In genomic region chr6:144094731-144095133, GRCh38 we compare ENCODE assay signal across 8 cellular contexts. TPM values are rescaled to one million over a fixed set of nuclear protein-coding genes. Genes with fewer than 3 reads are reported as not detected.
A peak's percentile ranks its signal among the peaks of the same experiment; 100 is the strongest.
DNase-seq lines count a peak whose midpoint lies in the region; ATAC-seq and TF ChIP-seq lines count a peak whose summit lies in the region.

No MANE protein-coding gene starts in this region.

- H3K4me3 Mint-ChIP-seq in CD8-positive, alpha-beta T cell: peak overlapping the region; percentile 97
- peak overlapping the region; percentile 99 for H3K4me3 Mint-ChIP-seq in HFFc6
- H3K4me3 Mint-ChIP-seq in activated T-helper 17 cell treated with anti-CD3 and anti-CD28 coated beads, Interleukin-2, amount 50 U/mL, for 72 hours: peak overlapping the region; percentile 86

- no peaks in the 10 kb centered on the region for H3K27me3 ChIP-seq in CD8-positive, alpha-beta T cell (ENCODE audit: insufficient read depth, low read length)
- H3K27me3 ChIP-seq in suprapubic skin: no peaks in the 10 kb centered on the region

- intact Hi-C loops in CD8-positive, alpha-beta T cell (cut with DNase I, micrococcal nuclease): loop anchor here (1.0 to 10.0 kb wide), 22 partner anchors 30 to 1950 kb away; partner anchors contain the start of genes ADAT2 (in 2 of the 2), PEX3 (in 2 of the 2), SHPRH (in 2 of the 2) and STX11 (in 2 of the 2)

- no peaks in the 10 kb centered on the region for H3K36me3 ChIP-seq in CD8-positive, alpha-beta T cell (ENCODE audit: insufficient read depth, low read length)
- no peaks in the 10 kb centered on the region for H3K36me3 ChIP-seq in suprapubic skin

- peak overlapping the region; percentile 94 for H3K27ac ChIP-seq in CD8-positive, alpha-beta T cell (ENCODE audit: low read depth, low read length)
- H3K27ac ChIP-seq in suprapubic skin: peak overlapping the region; percentile 80

- no peaks in the 10 kb centered on the region for H3K27me3 Mint-ChIP-seq in CD8-positive, alpha-beta T cell (ENCODE audit: low read depth)
- peaks cover 3% of the 10 kb centered on the region; the same call in 1 of the 2 replicates for H3K27me3 Mint-ChIP-seq in HFFc6 (ENCODE audit: insufficient read depth)
- H3K27me3 Mint-ChIP-seq in activated T-helper 17 cell treated with anti-CD3 and anti-CD28 coated beads, Interleukin-2, amount 50 U/mL, for 72 hours: no peaks in the 10 kb centered on the region

- no peak for TF ChIP-seq POLR2A in suprapubic skin (IDR thresholded peaks at IDR 0.05)

- peaks cover 25% of the 10 kb centered on the region for H3K4me1 Mint-ChIP-seq in CD8-positive, alpha-beta T cell (ENCODE audit: low read depth)
- H3K4me1 Mint-ChIP-seq in HFFc6 (ENCODE audit: low read depth): peaks cover 36% of the 10 kb centered on the region
- H3K4me1 Mint-ChIP-seq in activated T-helper 17 cell treated with anti-CD3 and anti-CD28 coated beads, Interleukin-2, amount 50 U/mL, for 72 hours: peaks cover 14% of the 10 kb centered on the region

- no peak for TF ChIP-seq EP300 in suprapubic skin (IDR thresholded peaks at IDR 0.05)

- no peaks in the 10 kb centered on the region for H3K9me3 ChIP-seq in CD8-positive, alpha-beta T cell (ENCODE audit: low read length)
- H3K9me3 ChIP-seq in iPS-18c (ENCODE audit: control insufficient read depth, insufficient read depth, low read length): peaks cover 2% of the 10 kb centered on the region
- H3K9me3 ChIP-seq in suprapubic skin: no peaks in the 10 kb centered on the region

- no peak for TF ChIP-seq CTCF in CD8-positive, alpha-beta T cell (IDR thresholded peaks at IDR 0.05)
- no peak for TF ChIP-seq CTCF in HFFc6 (IDR thresholded peaks at IDR 0.05)
- no peak for TF ChIP-seq CTCF in suprapubic skin (IDR thresholded peaks at IDR 0.05)

- WGBS in suprapubic skin: 2% methylated on average over 19 of the region's 19 CpGs

- H3K4me1 ChIP-seq in CD8-positive, alpha-beta T cell (ENCODE audit: insufficient read depth, low read length): peaks cover 18% of the 10 kb centered on the region
- peaks cover 24% of the 10 kb centered on the region for H3K4me1 ChIP-seq in suprapubic skin

- CTCF ChIA-PET in CD8-positive, alpha-beta T cell (lab: Charles Lee): no interaction called here

- POLR2A ChIA-PET in CD8-positive, alpha-beta T cell (lab: Charles Lee): interaction anchor here (0.6 to 4.2 kb wide), 10 partner anchors 10 to 398 kb away, joined by 3 to 32 read pairs (median 4); partner anchors contain the start of gene STX11

- no peak for DNase-seq in CD8-positive, alpha-beta T cell
- DNase-seq in HFFc6: no peak
- no peak for DNase-seq in suprapubic skin (ENCODE audit: low spot score in 2 of 2)
- no peak for DNase-seq in hippocampal formation (lab: John Stamatoyannopoulos, UW)

- peak overlapping the region; percentile 98 for H3K27ac Mint-ChIP-seq in CD8-positive, alpha-beta T cell
- peak overlapping the region; percentile 97 for H3K27ac Mint-ChIP-seq in HFFc6
- H3K27ac Mint-ChIP-seq in activated T-helper 17 cell treated with anti-CD3 and anti-CD28 coated beads, Interleukin-2, amount 50 U/mL, for 72 hours: peak overlapping the region; percentile 96

- no peaks in the 10 kb centered on the region for H3K9me3 Mint-ChIP-seq in CD8-positive, alpha-beta T cell
- no peaks in the 10 kb centered on the region for H3K9me3 Mint-ChIP-seq in HFFc6
- no peaks in the 10 kb centered on the region for H3K9me3 Mint-ChIP-seq in activated T-helper 17 cell treated with anti-CD3 and anti-CD28 coated beads, Interleukin-2, amount 50 U/mL, for 72 hours

- peaks cover 19% of the 10 kb centered on the region for H3K36me3 Mint-ChIP-seq in CD8-positive, alpha-beta T cell
- H3K36me3 Mint-ChIP-seq in HFFc6 (ENCODE audit: low read depth): peaks cover 11% of the 10 kb centered on the region
- H3K36me3 Mint-ChIP-seq in activated T-helper 17 cell treated with anti-CD3 and anti-CD28 coated beads, Interleukin-2, amount 50 U/mL, for 72 hours (ENCODE audit: low read depth): peaks cover 31% of the 10 kb centered on the region

- peak overlapping the region; percentile 91 for H3K4me3 ChIP-seq in CD8-positive, alpha-beta T cell (ENCODE audit: low read depth, low read length)
- H3K4me3 ChIP-seq in iPS-18c (ENCODE audit: insufficient read depth, low read depth, low read length) (peak overlapping the region; percentile 77), suprapubic skin (peak overlapping the region; percentile 68)

- ATAC-seq in CD8-positive, alpha-beta T cell: no peak
- no peak for ATAC-seq in activated T-helper 17 cell treated with anti-CD3 and anti-CD28 coated beads, Interleukin-2, amount 50 U/mL, for 72 hours (replicated peaks)
- ATAC-seq in HG02840 (IDR thresholded peaks at IDR 0.05; ENCODE audit: low FRiP score, unreplicated experiment) (no peak), GM19324 (IDR thresholded peaks at IDR 0.05; ENCODE audit: low FRiP score, unreplicated experiment) (no peak)

RNA-seq across cellular contexts. Expression of gene SF3B5, which starts 0.6 kb away (rescaled TPM):
- 100 to 1,000 TPM; 167 to 171 TPM for total RNA-seq in CD8-positive, alpha-beta T cell
- 100 to 1,000 TPM; 172 to 189 (median 177) TPM for total RNA-seq in HFFc6 (2021; fragmentation: NEBNext Ultra II Directional; extraction: Animal tissue kit (Norgen Biotek cat#: 25700))
- total RNA-seq in activated T-helper 17 cell treated with anti-CD3 and anti-CD28 coated beads, Interleukin-2, amount 50 U/mL, for 72 hours: 100 to 1,000 TPM; 114 to 200 TPM
- 100 to 1,000 TPM; 111 to 218 (median 173) TPM for total RNA-seq in suprapubic skin

RNA-seq across cellular contexts. Expression of gene STX11, which starts 55.6 kb away (rescaled TPM):
- total RNA-seq in CD8-positive, alpha-beta T cell: 10 to 100 TPM; 17.7 to 18.9 TPM
- total RNA-seq in HFFc6 (2021; fragmentation: NEBNext Ultra II Directional; extraction: Animal tissue kit (Norgen Biotek cat#: 25700)): under 1 TPM; 0.30 to 0.53 (median 0.37) TPM
- total RNA-seq in activated T-helper 17 cell treated with anti-CD3 and anti-CD28 coated beads, Interleukin-2, amount 50 U/mL, for 72 hours: 10 to 100 TPM; 22.3 to 25.9 TPM
- total RNA-seq in suprapubic skin: 10 to 100 TPM; 12.4 to 28.2 (median 17.3) TPM

Comparison
In these comparisons a context has a peak if more than half of its experiments do, and no peak if none do; other contexts are left out.
1. RNA of gene STX11, which starts 55.6 kb away (total RNA-seq): 22.3 to 25.9 TPM in activated T-helper 17 cell treated with anti-CD3 and anti-CD28 coated beads, Interleukin-2, amount 50 U/mL, for 72 hours, 12.4 to 28.2 TPM in suprapubic skin and 17.7 to 18.9 TPM in CD8-positive, alpha-beta T cell; 0.30 to 0.53 TPM in HFFc6; every median in the first group is over 4 times any median in the second.
2. Peak in every context shown above with its lines, with median percentiles within 50 percentile points of each other: H3K4me3 ChIP-seq, H3K27ac Mint-ChIP-seq and H3K4me3 Mint-ChIP-seq.